8 cellular contexts compared by ENCODE assay signal in the genomic region with DNA sequence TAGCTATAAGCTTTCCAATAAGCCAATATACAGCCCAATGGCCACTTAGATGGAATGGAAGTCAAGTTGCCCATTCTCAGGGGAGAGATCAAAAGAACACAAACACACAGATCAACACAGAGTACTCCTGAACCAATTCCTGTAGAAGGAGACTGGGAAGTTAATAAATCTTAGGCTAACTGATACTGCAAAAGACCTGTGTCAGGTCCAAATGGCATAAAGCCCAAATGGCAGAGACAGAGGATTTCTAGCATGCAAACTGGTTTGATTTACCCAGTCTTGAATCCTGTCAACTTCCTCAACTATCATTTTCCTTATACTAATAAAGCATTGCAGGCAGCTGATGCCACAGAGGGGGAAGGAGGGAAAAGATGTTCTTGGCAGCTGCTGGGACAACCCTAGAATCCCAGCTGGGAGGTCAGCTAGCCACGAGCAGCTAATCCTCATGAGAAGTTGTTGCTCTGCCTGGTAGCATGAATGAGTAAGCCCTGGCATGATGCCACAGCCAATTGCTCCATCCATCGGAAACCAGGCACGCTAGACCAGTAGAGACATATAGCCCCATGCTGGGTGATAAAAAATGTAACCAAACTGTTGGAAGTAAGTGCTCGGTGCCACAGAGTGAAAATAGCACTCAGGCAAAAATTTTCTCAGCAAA. TPM values are rescaled to one million over a fixed set of nuclear protein-coding genes. Genes with fewer than 3 reads are reported as not detected.
DNase-seq lines count a peak whose midpoint lies in the region; ATAC-seq and TF ChIP-seq lines count a peak whose summit lies in the region.

No MANE protein-coding gene starts in this region.

- no peak overlapping the region for H3K4me3 ChIP-seq in epithelial cell of proximal tubule (ENCODE audit: low read depth, low read length)

- CTCF ChIA-PET in activated CD8-positive, alpha-beta T cell treated with anti-CD3 and anti-CD28 coated beads for 36 hours (lab: Charles Lee) = interaction anchor here (3.4 kb wide), 1 partner anchor 256 kb away, joined by 14 read pairs; no protein-coding TSS in a partner anchor

- no peaks in the 10 kb centered on the region for H3K36me3 Mint-ChIP-seq in activated CD8-positive, alpha-beta T cell treated with anti-CD3 and anti-CD28 coated beads for 36 hours (ENCODE audit: low read depth)

- intact Hi-C loops in activated CD8-positive, alpha-beta T cell treated with anti-CD3 and anti-CD28 coated beads for 36 hours (cut with micrococcal nuclease) = no loop called here

- H3K27ac Mint-ChIP-seq in activated CD8-positive, alpha-beta T cell treated with anti-CD3 and anti-CD28 coated beads for 36 hours = no peak overlapping the region

- peak; percentile 1 for TF ChIP-seq CTCF in epithelial cell of proximal tubule (conservative IDR thresholded peaks at IDR 0.05; ENCODE audit: low read depth, low read length)
- no peak for TF ChIP-seq CTCF in activated CD8-positive, alpha-beta T cell treated with anti-CD3 and anti-CD28 coated beads for 36 hours (IDR thresholded peaks at IDR 0.05)

- POLR2A ChIA-PET in activated CD8-positive, alpha-beta T cell treated with anti-CD3 and anti-CD28 coated beads for 36 hours (lab: Charles Lee) = interaction anchor here (0.7 kb wide), 1 partner anchor 17 kb away, joined by 3 read pairs; no protein-coding TSS in a partner anchor

- no peaks in the 10 kb centered on the region for H3K9me3 Mint-ChIP-seq in activated CD8-positive, alpha-beta T cell treated with anti-CD3 and anti-CD28 coated beads for 36 hours

- H3K4me3 Mint-ChIP-seq in activated CD8-positive, alpha-beta T cell treated with anti-CD3 and anti-CD28 coated beads for 36 hours = no peak overlapping the region

- DNase-seq in DMS 273 (lab: John Stamatoyannopoulos, UW; ENCODE audit: unreplicated experiment) (peak; percentile 17), DMS 273 treated with DMSO at 0.1 percent for 48 hours (lab: John Stamatoyannopoulos, UW) (no peak), epithelial cell of proximal tubule (ENCODE audit: low read depth) (no peak), mucosa of gallbladder (ENCODE audit: low spot score) (peak; percentile 87), ureter (ENCODE audit: low spot score) (peak; percentile 84)
- no peak for DNase-seq in activated CD8-positive, alpha-beta T cell treated with anti-CD3 and anti-CD28 coated beads for 36 hours

- H3K27me3 Mint-ChIP-seq in activated CD8-positive, alpha-beta T cell treated with anti-CD3 and anti-CD28 coated beads for 36 hours = peaks cover 7% of the 10 kb centered on the region

- ATAC-seq in HG03045 (IDR thresholded peaks at IDR 0.05; ENCODE audit: unreplicated experiment) = no peak
- ATAC-seq in activated CD8-positive, alpha-beta T cell treated with anti-CD3 and anti-CD28 coated beads for 36 hours = no peak
- ATAC-seq in GM18861 (IDR thresholded peaks at IDR 0.05; ENCODE audit: unreplicated experiment) = no peak

- H3K4me1 Mint-ChIP-seq in activated CD8-positive, alpha-beta T cell treated with anti-CD3 and anti-CD28 coated beads for 36 hours (ENCODE audit: low read depth) = no peaks in the 10 kb centered on the region

RNA-seq across cellular contexts. Expression of a gene that starts 26.2 kb away (rescaled TPM):
- total RNA-seq in epithelial cell of proximal tubule (1.3 and 4.8 TPM in 2 replicates), mucosa of gallbladder (110 TPM), ureter (5.5 TPM)
- total RNA-seq in activated CD8-positive, alpha-beta T cell treated with anti-CD3 and anti-CD28 coated beads for 36 hours = under 1 TPM; 0.87 to 0.92 TPM

RNA-seq across cellular contexts. Expression of a gene that starts 30.4 kb away (rescaled TPM):
- 5.3 and 7.6 TPM in 2 replicates for total RNA-seq in epithelial cell of proximal tubule
- total RNA-seq in mucosa of gallbladder = 135 TPM
- total RNA-seq in ureter = 26.5 TPM
- total RNA-seq in activated CD8-positive, alpha-beta T cell treated with anti-CD3 and anti-CD28 coated beads for 36 hours = 1 to 10 TPM; 1.0 to 1.1 TPM

RNA-seq across cellular contexts. Expression of a gene that starts 31.0 kb away (rescaled TPM):
- total RNA-seq in epithelial cell of proximal tubule (not detected in 2 replicates), mucosa of gallbladder (not detected), ureter (not detected)
- total RNA-seq in activated CD8-positive, alpha-beta T cell treated with anti-CD3 and anti-CD28 coated beads for 36 hours = not detected

RNA-seq across cellular contexts. Expression of a gene that starts 53.5 kb away (rescaled TPM):
- not detected in 2 replicates for total RNA-seq in epithelial cell of proximal tubule
- total RNA-seq in mucosa of gallbladder = not detected
- total RNA-seq in ureter = not detected
- total RNA-seq in activated CD8-positive, alpha-beta T cell treated with anti-CD3 and anti-CD28 coated beads for 36 hours = not detected

Comparison
In these comparisons a context has a peak if more than half of its experiments do, and no peak if none do; other contexts are left out.
1. DNase-seq: peak in DMS 273 (single experiment), mucosa of gallbladder (single experiment) and ureter (single experiment); none in DMS 273 treated with DMSO at 0.1 percent for 48 hours (single experiment), epithelial cell of proximal tubule (single experiment) and activated CD8-positive, alpha-beta T cell treated with anti-CD3 and anti-CD28 coated beads for 36 hours (single experiment).
2. RNA of a gene that starts 26.2 kb away (total RNA-seq): 110 TPM in mucosa of gallbladder (single experiment); 5.5 TPM in ureter (single experiment), 1.3 to 4.8 TPM in epithelial cell of proximal tubule and 0.87 to 0.92 TPM in activated CD8-positive, alpha-beta T cell treated with anti-CD3 and anti-CD28 coated beads for 36 hours; every median in the first group is over 10 times any median in the second.